ENCODE assay signal across 9 cellular contexts in the genomic region with DNA sequence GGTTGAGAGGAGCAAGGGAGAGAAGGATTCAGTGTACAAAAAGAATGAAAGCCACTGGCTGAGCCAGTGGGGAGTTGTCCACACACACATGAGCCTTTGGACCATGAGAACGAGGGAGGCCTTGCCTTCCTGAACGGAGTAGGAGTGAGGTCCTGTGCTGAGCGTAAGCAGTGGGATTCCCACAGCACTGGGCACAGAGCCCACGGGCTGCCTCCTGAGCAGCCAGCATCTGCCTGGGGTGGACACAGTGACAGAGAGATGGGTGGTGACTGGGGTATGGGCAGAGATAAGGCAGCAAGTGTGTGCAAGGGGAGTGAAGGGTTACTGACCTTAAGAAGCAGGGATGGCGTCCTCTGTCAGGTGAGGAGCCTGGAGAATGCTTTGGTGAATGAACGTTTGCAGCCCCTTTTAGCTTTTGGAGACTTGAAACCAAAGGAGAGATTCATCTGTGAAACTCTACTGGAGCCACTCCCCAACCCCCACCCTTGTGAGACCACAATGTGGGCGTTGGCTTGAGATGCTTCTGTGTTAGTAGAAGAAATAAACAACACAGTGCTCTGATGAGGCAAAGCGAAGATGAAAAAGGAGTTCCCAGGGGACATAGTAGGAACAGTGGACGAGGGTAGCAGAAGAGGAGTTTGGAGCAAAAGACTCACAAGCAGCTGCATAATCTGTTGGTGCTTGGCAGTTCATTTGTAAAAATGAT. TPM values are rescaled to one million over a fixed set of nuclear protein-coding genes. Genes with fewer than 3 reads are reported as not detected.
DNase-seq lines count a peak whose midpoint lies in the region; ATAC-seq, FAIRE-seq and TF ChIP-seq lines count a peak whose summit lies in the region.
"Had no signal": no experiment of that assay in that cellular context is flagged by ENCODE, and none has a peak within 500 bp of the region (broad histone marks: within the 10 kb centered on the region; RNA-seq: fewer than 3 reads in every experiment).

No MANE protein-coding gene starts in this region.

- H2AFZ ChIP-seq in KMS-11 (ENCODE audit: low read depth): no peak overlapping the region

- H3K27me3 ChIP-seq in KMS-11 (ENCODE audit: insufficient read depth, low read depth): no peaks in the 10 kb centered on the region

- H3K36me3 ChIP-seq in KMS-11 (ENCODE audit: insufficient read depth): no peaks in the 10 kb centered on the region; the same call in 1 of the 2 replicates

- DNase-seq in stimulated activated CD8-positive, alpha-beta memory T cell treated with anti-CD3 and anti-CD28 coated beads, Interleukin-7, amount 100 ng/mL, for 48 hours (ENCODE audit: extremely low read depth in 1 of 2, low read depth in 1 of 2): peak; percentile 28 to 64
- DNase-seq in D341Med (ENCODE audit: low spot score) (no peak), RCC 7860 (ENCODE audit: low spot score) (no peak), H54 (ENCODE audit: insufficient read length, low spot score) (no peak)
- DNase-seq: NCI-H524 treated with DMSO at 0.1 percent for 48 hours had no signal

- H3K27me3 Mint-ChIP-seq in activated T-helper 17 cell treated with anti-CD3 and anti-CD28 coated beads, Interleukin-2, amount 50 U/mL, for 72 hours: no peaks in the 10 kb centered on the region

- peak overlapping the region; percentile 99 for H3K27ac Mint-ChIP-seq in activated T-helper 17 cell treated with anti-CD3 and anti-CD28 coated beads, Interleukin-2, amount 50 U/mL, for 72 hours

- peaks cover 77% of the 10 kb centered on the region for H3K4me1 ChIP-seq in KMS-11 (ENCODE audit: low read depth, poor library complexity, severe bottlenecking)

- H3K4me3 Mint-ChIP-seq in activated T-helper 17 cell treated with anti-CD3 and anti-CD28 coated beads, Interleukin-2, amount 50 U/mL, for 72 hours: peak overlapping the region; percentile 86

- peak; percentile 57 for ATAC-seq in GM19372 (IDR thresholded peaks at IDR 0.05; ENCODE audit: low read depth, unreplicated experiment)
- ATAC-seq in activated T-helper 17 cell treated with anti-CD3 and anti-CD28 coated beads, Interleukin-2, amount 50 U/mL, for 72 hours (replicated peaks): peak; percentile 8
- ATAC-seq in GM21526 (IDR thresholded peaks at IDR 0.05; ENCODE audit: low FRiP score, unreplicated experiment): no peak

- H3K4me3 ChIP-seq in KMS-11 (IDR thresholded peaks at IDR 0.05; ENCODE audit: insufficient read depth, low read depth, low read length): no peak overlapping the region

- TF ChIP-seq POLR2A in H54 (IDR thresholded peaks at IDR 0.05; ENCODE audit: low read depth, low read length): no peak

- peaks cover 10% of the 10 kb centered on the region; the same call in 1 of the 2 replicates for H3K79me2 ChIP-seq in KMS-11 (ENCODE audit: insufficient read depth, low read depth)

- peaks cover 96% of the 10 kb centered on the region for H3K36me3 Mint-ChIP-seq in activated T-helper 17 cell treated with anti-CD3 and anti-CD28 coated beads, Interleukin-2, amount 50 U/mL, for 72 hours (ENCODE audit: low read depth)

- H3K4me2 ChIP-seq in KMS-11: peak overlapping the region; percentile 61

- H4K20me1 ChIP-seq in KMS-11 (ENCODE audit: insufficient read depth): no peaks in the 10 kb centered on the region

- no peak for TF ChIP-seq CTCF in KMS-11 (conservative IDR thresholded peaks at IDR 0.05; ENCODE audit: low read depth, low read length)

- FAIRE-seq in RCC 7860 (lab: Jason Lieb, UNC) (no peak), H54 (lab: Jason Lieb, UNC) (no peak)

- peaks cover 4% of the 10 kb centered on the region for H3K9me3 Mint-ChIP-seq in activated T-helper 17 cell treated with anti-CD3 and anti-CD28 coated beads, Interleukin-2, amount 50 U/mL, for 72 hours

- H3K9ac ChIP-seq in KMS-11: no peak overlapping the region

- peak overlapping the region; percentile 57 for H3K27ac ChIP-seq in KMS-11

- peaks cover 81% of the 10 kb centered on the region for H3K4me1 Mint-ChIP-seq in activated T-helper 17 cell treated with anti-CD3 and anti-CD28 coated beads, Interleukin-2, amount 50 U/mL, for 72 hours

RNA-seq across cellular contexts. Expression of gene FIGNL1, which starts 56.5 kb away (rescaled TPM):
- total RNA-seq in activated T-helper 17 cell treated with anti-CD3 and anti-CD28 coated beads, Interleukin-2, amount 50 U/mL, for 72 hours: 10 to 100 TPM; 51.9 to 62.5 TPM

Comparison
In these comparisons a context has a peak if more than half of its experiments do, and no peak if none do; other contexts are left out.
1. DNase-seq: peak in stimulated activated CD8-positive, alpha-beta memory T cell treated with anti-CD3 and anti-CD28 coated beads, Interleukin-7, amount 100 ng/mL, for 48 hours (2 of 2); none in D341Med (single experiment), RCC 7860 (single experiment) and H54 (single experiment).